1 cellular context compared by ENCODE assay signal in the genomic region with DNA sequence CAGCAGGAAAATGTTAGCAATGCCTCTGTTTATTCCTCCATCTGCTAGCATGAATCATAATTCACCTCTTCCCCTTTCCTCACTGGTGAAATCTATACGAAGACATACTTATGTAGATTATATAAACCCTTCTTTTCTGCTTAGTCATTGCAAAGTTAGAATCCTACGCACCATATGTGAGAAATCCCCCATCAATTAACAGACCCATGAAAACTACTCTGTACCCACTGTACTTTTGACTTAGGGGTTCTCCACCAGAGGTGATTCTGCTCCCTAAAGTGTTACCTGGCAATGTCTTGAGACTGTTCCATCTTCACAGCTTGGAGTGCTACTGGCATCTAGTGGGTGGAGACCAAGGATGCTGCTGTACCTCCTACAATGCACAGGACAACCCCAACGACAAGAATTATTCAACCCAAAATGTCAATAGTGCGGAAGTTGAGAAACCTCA.
A peak's percentile ranks its signal among the peaks of the same experiment; 100 is the strongest.
TF ChIP-seq lines count a peak whose summit lies in the region.

No MANE protein-coding gene starts in this region.

TF ChIP-seq in HepG2, 621 proteins besides CTCF, POLR2A, EP300 and RAD21:
- TF ChIP-seq RFXAP (CRISPR knock-in tag; IDR thresholded peaks at IDR 0.05; ENCODE audit: borderline replicate concordance) (no peak), NFE2L2 (IDR thresholded peaks at IDR 0.05; ENCODE audit: low read length) (peak; percentile 50; the same call in 1 of the 2 replicates)
